In the genomic region with DNA sequence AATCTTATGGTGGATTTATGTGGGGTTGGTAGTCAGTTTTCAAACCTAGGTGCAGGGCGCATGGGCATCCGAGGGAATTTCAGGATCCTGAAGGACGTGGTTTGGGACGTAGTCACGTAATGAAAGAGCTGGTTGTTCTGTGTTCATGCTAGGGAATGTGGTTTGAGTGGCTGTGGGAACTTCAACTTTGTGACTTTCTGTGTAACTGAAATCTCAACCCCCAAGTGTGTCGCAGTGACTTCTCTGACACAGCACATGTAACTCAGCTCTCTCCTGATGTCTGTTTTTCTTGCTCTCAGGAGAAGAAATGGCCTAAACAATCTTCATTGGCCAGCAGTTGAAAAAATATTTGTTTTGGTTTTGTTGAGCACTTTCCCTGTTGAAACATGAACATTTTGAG, we compare ENCODE assay signal across 9 cellular contexts.
A peak's percentile ranks its signal among the peaks of the same experiment; 100 is the strongest.
DNase-seq lines count a peak whose midpoint lies in the region; ATAC-seq, FAIRE-seq and TF ChIP-seq lines count a peak whose summit lies in the region.
"Had no signal": no experiment of that assay in that cellular context is flagged by ENCODE, and none has a peak within 500 bp of the region (broad histone marks: within the 10 kb centered on the region; RNA-seq: fewer than 3 reads in every experiment).

No MANE protein-coding gene starts in this region.

- peak overlapping the region; percentile 89 to 91 for H4K8ac ChIP-seq in IMR-90 (ENCODE audit: low read depth in 2 of 2, low read length in 2 of 2)

- intact Hi-C loops in IMR-90 (cut with micrococcal nuclease), result no loop called here

- peak overlapping the region; percentile 98 for H3K23ac ChIP-seq in IMR-90 (ENCODE audit: low read depth, low read length)

- H2BK5ac ChIP-seq in IMR-90 (ENCODE audit: low read depth, low read length, poor library complexity, severe bottlenecking), result peak overlapping the region; percentile 90

- H3K27me3 ChIP-seq in IMR-90 (ENCODE audit: control insufficient read depth, insufficient read depth, low read length) (no peaks in the 10 kb centered on the region), astrocyte (ENCODE audit: insufficient read depth, low read length) (no peaks in the 10 kb centered on the region), liver (ENCODE audit: control insufficient read depth in 4 of 4, insufficient read depth in 4 of 4, low read length in 3 of 4) (no peaks in the 10 kb centered on the region), thymus (ENCODE audit: control insufficient read depth, insufficient read depth) (no peaks in the 10 kb centered on the region)

- TF ChIP-seq CTCF in IMR-90 (conservative IDR thresholded peaks at IDR 0.05; ENCODE audit: low read depth, low read length), result no peak
- no peak for TF ChIP-seq CTCF in astrocyte (IDR thresholded peaks at IDR 0.05; ENCODE audit: insufficient read depth, low read depth, low read length)
- TF ChIP-seq CTCF in liver (IDR thresholded peaks at IDR 0.05; ENCODE audit: low read depth, low read length, missing input control), result no peak

- FAIRE-seq in astrocyte (lab: Jason Lieb, UNC), result no peak

- in situ Hi-C loops in IMR-90 (cut with MboI; ENCODE audit: low sequenced_read_pairs), result no loop called here

- H3K4me1 Mint-ChIP-seq in astrocyte (ENCODE audit: low read depth, unreplicated experiment), result peaks cover 41% of the 10 kb centered on the region

- peak overlapping the region; percentile 96 for H2AK5ac ChIP-seq in IMR-90 (ENCODE audit: low read depth, low read length)

- ATAC-seq in IMR-90 (ENCODE audit: low read depth) (peak; percentile 27), GM21576 (IDR thresholded peaks at IDR 0.05; ENCODE audit: unreplicated experiment) (no peak), HG02798 (IDR thresholded peaks at IDR 0.05; ENCODE audit: poor library complexity, unreplicated experiment) (no peak)

- peak overlapping the region; percentile 87 for H2BK15ac ChIP-seq in IMR-90 (ENCODE audit: low read depth, low read length)

- H3K79me2 ChIP-seq in astrocyte (ENCODE audit: insufficient read depth, low read length), result no peaks in the 10 kb centered on the region

- TF ChIP-seq RAD21 in IMR-90 (IDR thresholded peaks at IDR 0.05; ENCODE audit: low read length), result no peak
- no peak for TF ChIP-seq RAD21 in liver (IDR thresholded peaks at IDR 0.05)

- H3K4me3 ChIP-seq in IMR-90 (ENCODE audit: insufficient read depth, low read depth, low read length) (no peak overlapping the region), astrocyte (ENCODE audit: insufficient read depth, low read depth, low read length) (no peak overlapping the region), liver (ENCODE audit: low read depth in 1 of 3, low read length in 3 of 3) (no peak overlapping the region), thymus (ENCODE audit: low read length) (no peak overlapping the region)

- 0 out of 2 replicates have a peak, but pooled peaks cover 3% of the 10 kb centered on the region for H4K20me1 ChIP-seq in IMR-90 (ENCODE audit: insufficient read depth, low read length)
- no peaks in the 10 kb centered on the region for H4K20me1 ChIP-seq in astrocyte (ENCODE audit: insufficient read depth, low read length)

- CTCF ChIA-PET in IMR-90 (lab: Yijun Ruan, JAX), result interaction anchor here (0.7 kb wide), 1 partner anchor 239 kb away, joined by 3 read pairs; no protein-coding TSS in a partner anchor

- dilution Hi-C loops in IMR-90 (cut with HindIII; ENCODE audit: low sequenced_read_pairs, unreplicated experiment), result no loop called here

- H3K4ac ChIP-seq in IMR-90 (ENCODE audit: low read depth, low read length), result peak overlapping the region; percentile 99

- H2AK9ac ChIP-seq in IMR-90 (replicated peaks; ENCODE audit: low read depth, low read length, poor library complexity), result peak overlapping the region; percentile 66

- no TSS peak for BruUV-seq in IMR-90 (replicated peaks; lab: Mats Ljungman, UMichigan)

- no peaks in the 10 kb centered on the region for H3K27me3 Mint-ChIP-seq in astrocyte (ENCODE audit: low read depth, unreplicated experiment)

- H3K9me1 ChIP-seq in IMR-90 (ENCODE audit: insufficient read depth, low read length), result peaks cover 25% of the 10 kb centered on the region

- H4K5ac ChIP-seq in IMR-90 (ENCODE audit: low read depth, low read length), result peak overlapping the region; percentile 66

- peak overlapping the region; percentile 86 for H3K56ac ChIP-seq in IMR-90 (ENCODE audit: extremely low read depth, insufficient read depth, low read length)

- H3K4me1 ChIP-seq in IMR-90 (ENCODE audit: control insufficient read depth, insufficient read depth, low read length) (peaks cover 27% of the 10 kb centered on the region), astrocyte (ENCODE audit: insufficient read depth, low read length) (peaks cover 13% of the 10 kb centered on the region), liver (ENCODE audit: control insufficient read depth in 4 of 4, insufficient read depth in 4 of 4, low read length in 3 of 4) (peaks cover 9 to 33% (median 29%) of the 10 kb centered on the region in 4 donors), thymus (ENCODE audit: control insufficient read depth, insufficient read depth, low read length) (peaks cover 34% of the 10 kb centered on the region)

- peak overlapping the region; percentile 99 for H2BK120ac ChIP-seq in IMR-90 (ENCODE audit: low read depth, low read length)

- peaks cover 2% of the 10 kb centered on the region for H3K9me3 Mint-ChIP-seq in astrocyte (ENCODE audit: unreplicated experiment)

- H3K79me1 ChIP-seq in IMR-90 (ENCODE audit: low read depth in 1 of 2, low read length in 2 of 2), result peaks cover 0 to 3% of the 10 kb centered on the region in 2 experiments; a peak in 1 of 4 replicates

- no peak for TF ChIP-seq POLR2A in IMR-90 (IDR thresholded peaks at IDR 0.05; ENCODE audit: low read depth, low read length)

- no peaks in the 10 kb centered on the region for H3K36me3 ChIP-seq in IMR-90 (ENCODE audit: control insufficient read depth, insufficient read depth, low read length)
- H3K36me3 ChIP-seq in astrocyte (ENCODE audit: insufficient read depth, low read length), result no peaks in the 10 kb centered on the region
- no peaks in the 10 kb centered on the region for H3K36me3 ChIP-seq in liver (ENCODE audit: control insufficient read depth in 4 of 4, insufficient read depth in 3 of 4, low read depth in 1 of 4, low read length in 3 of 4)
- no peaks in the 10 kb centered on the region for H3K36me3 ChIP-seq in thymus (ENCODE audit: control insufficient read depth, insufficient read depth)

- peak overlapping the region; percentile 97 for H3K14ac ChIP-seq in IMR-90 (replicated peaks; ENCODE audit: low read depth, low read length)

- WGBS in IMR-90 (ENCODE audit: extremely low coverage in 2 of 2, insufficient read length in 1 of 2), 2 experiments, result 100% methylated on average over 1 of the region's 6 CpGs; no CpG with 5 or more reads in 1 of the 2 experiments
- 60% methylated on average over 6 of the region's 6 CpGs for WGBS in liver
- WGBS in thymus, result 30% methylated on average over 6 of the region's 6 CpGs

- no peaks in the 10 kb centered on the region for H3K36me3 Mint-ChIP-seq in astrocyte (ENCODE audit: low read depth, unreplicated experiment)

- peak overlapping the region; percentile 86 for H4K91ac ChIP-seq in IMR-90 (ENCODE audit: insufficient read depth, low read depth, low read length)

- H3K9me3 ChIP-seq in IMR-90 (ENCODE audit: control insufficient read depth, insufficient read depth, low read length), result no peaks in the 10 kb centered on the region
- H3K9me3 ChIP-seq in astrocyte (ENCODE audit: insufficient read depth, low read depth, low read length), result no peaks in the 10 kb centered on the region
- no peaks in the 10 kb centered on the region for H3K9me3 ChIP-seq in liver (ENCODE audit: control insufficient read depth in 4 of 4, low read length in 3 of 4)
- H3K9me3 ChIP-seq in thymus (ENCODE audit: control insufficient read depth), result no peaks in the 10 kb centered on the region

- H2BK20ac ChIP-seq in IMR-90 (ENCODE audit: low read depth, low read length), result peak overlapping the region; percentile 100

- peak overlapping the region; percentile 87 for H3K27ac ChIP-seq in IMR-90 (ENCODE audit: insufficient read depth, low read length)
- H3K27ac ChIP-seq in astrocyte (ENCODE audit: low read depth, low read length), result peak overlapping the region; percentile 14
- H3K27ac ChIP-seq in liver (ENCODE audit: low read depth in 1 of 2, low read length in 2 of 2), result peak overlapping the region; percentile 87 to 97
- peak overlapping the region; percentile 55 for H3K27ac ChIP-seq in thymus (ENCODE audit: low read depth)

- 0 out of 2 replicates have a peak overlapping the region, but pooled peaks have one; percentile 8 for H3K9ac ChIP-seq in IMR-90 (ENCODE audit: low read depth, low read length)
- no peak overlapping the region for H3K9ac ChIP-seq in astrocyte (ENCODE audit: low read length)
- no peak overlapping the region for H3K9ac ChIP-seq in liver (ENCODE audit: low read depth in 1 of 2, low read length in 2 of 2)

- peak overlapping the region; percentile 88 for H3K18ac ChIP-seq in IMR-90 (ENCODE audit: low read depth, low read length)

- peak overlapping the region; percentile 92 for H3K27ac Mint-ChIP-seq in astrocyte (ENCODE audit: unreplicated experiment)

- DNase-seq in IMR-90, result peak; percentile 30
- no peak for DNase-seq in astrocyte (ENCODE audit: low read depth)
- DNase-seq in cerebellar cortex (ENCODE audit: low spot score), result no peak
- no peak for DNase-seq in T-helper 2 cell
- DNase-seq: activated effector memory CD4-positive, alpha-beta T cell treated with anti-CD3 and anti-CD28 coated beads, Interleukin-2, amount 50 U/mL, for 16 hours had no signal

- POLR2A ChIA-PET in IMR-90 (lab: Charles Lee; ENCODE audit: unreplicated experiment), result interaction anchor here (0.6 to 1.2 kb wide), 2 partner anchors 86 to 327 kb away, joined by 3 read pairs; no protein-coding TSS in a partner anchor

- H2AFZ ChIP-seq in IMR-90 (replicated peaks; ENCODE audit: low read length, poor library complexity) (peak overlapping the region; percentile 81), astrocyte (ENCODE audit: low read depth, low read length) (peak overlapping the region; percentile 45)

- H3K4me2 ChIP-seq in IMR-90 (ENCODE audit: low read depth, low read length), result peak overlapping the region; percentile 13; the same call in 1 of the 2 replicates
- H3K4me2 ChIP-seq in astrocyte (ENCODE audit: low read length), result peak overlapping the region; percentile 52

- no peak overlapping the region for H3K4me3 Mint-ChIP-seq in astrocyte (ENCODE audit: unreplicated experiment)

TF ChIP-seq in IMR-90, 13 proteins besides CTCF, POLR2A, EP300 and RAD21 (continues in another document):
- TF ChIP-seq MAFK (IDR thresholded peaks at IDR 0.05; ENCODE audit: low read depth, low read length) (no peak), CEBPB (IDR thresholded peaks at IDR 0.05; ENCODE audit: low read depth, low read length) (no peak), MXI1 (IDR thresholded peaks at IDR 0.05; ENCODE audit: borderline replicate concordance, low read depth, low read length) (no peak), FOS (IDR thresholded peaks at IDR 0.05; ENCODE audit: low read depth, low read length) (no peak)

TF ChIP-seq in liver, 16 proteins besides CTCF, POLR2A, EP300 and RAD21 (continues in another document):
- no peak for TF ChIP-seq TAF1 (conservative IDR thresholded peaks at IDR 0.05)
- TF ChIP-seq ATF3 (IDR thresholded peaks at IDR 0.05), result no peak
- no peak for TF ChIP-seq EGR1 (IDR thresholded peaks at IDR 0.05; ENCODE audit: low read depth in 2 of 2)

Comparison
In these comparisons a context has a peak if more than half of its experiments do, and no peak if none do; other contexts are left out.
1. H3K27ac ChIP-seq: peak in every context shown above with its lines; median percentile 92 in liver; 87 in IMR-90; 55 in thymus; 14 in astrocyte.